ENCODE assay signal across 1 cellular context in the genomic region with DNA sequence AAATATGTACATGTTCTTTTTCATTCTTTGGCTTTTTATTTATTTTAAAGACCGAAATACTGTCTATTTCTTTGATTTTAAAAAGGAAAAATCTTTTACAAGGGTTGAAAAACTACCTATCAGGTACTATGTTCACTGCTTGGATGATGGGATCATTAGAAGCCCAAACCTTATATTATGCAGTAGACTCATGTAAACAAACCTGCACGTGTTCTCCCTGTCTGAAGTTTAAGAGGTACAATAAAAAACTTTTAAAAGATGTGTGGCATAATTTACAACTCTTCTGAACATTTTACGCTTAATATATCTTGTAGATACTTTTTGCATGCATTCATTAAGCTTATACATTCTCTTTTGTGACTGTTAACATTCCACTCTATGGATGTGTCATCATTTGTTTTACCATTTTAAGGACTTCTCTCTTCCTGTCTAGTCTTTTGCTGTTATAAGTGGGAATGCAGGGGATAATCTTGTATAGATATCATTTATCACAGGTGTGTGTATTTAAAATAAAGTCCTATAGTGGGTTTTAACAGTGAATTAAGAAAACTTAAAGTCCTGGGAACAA.
TF ChIP-seq lines count a peak whose summit lies in the region.

No MANE protein-coding gene starts in this region.

TF ChIP-seq in A549, 52 proteins besides CTCF, POLR2A, EP300 and RAD21 (continued from another document):
- TF ChIP-seq EHF (CRISPR knock-in tag; IDR thresholded peaks at IDR 0.05) (no peak), RFX5 (IDR thresholded peaks at IDR 0.05) (no peak), KDM1A (IDR thresholded peaks at IDR 0.05; ENCODE audit: low read depth) (no peak), BCL3 (IDR thresholded peaks at IDR 0.05) (no peak), HOXB5 (CRISPR knock-in tag; IDR thresholded peaks at IDR 0.05) (no peak), FOSB (CRISPR knock-in tag; IDR thresholded peaks at IDR 0.05) (no peak), BHLHE40 (IDR thresholded peaks at IDR 0.05; ENCODE audit: low read depth, low read length) (no peak), KDM5A (IDR thresholded peaks at IDR 0.05) (no peak)
